1 cellular context compared by ENCODE assay signal in the genomic region with DNA sequence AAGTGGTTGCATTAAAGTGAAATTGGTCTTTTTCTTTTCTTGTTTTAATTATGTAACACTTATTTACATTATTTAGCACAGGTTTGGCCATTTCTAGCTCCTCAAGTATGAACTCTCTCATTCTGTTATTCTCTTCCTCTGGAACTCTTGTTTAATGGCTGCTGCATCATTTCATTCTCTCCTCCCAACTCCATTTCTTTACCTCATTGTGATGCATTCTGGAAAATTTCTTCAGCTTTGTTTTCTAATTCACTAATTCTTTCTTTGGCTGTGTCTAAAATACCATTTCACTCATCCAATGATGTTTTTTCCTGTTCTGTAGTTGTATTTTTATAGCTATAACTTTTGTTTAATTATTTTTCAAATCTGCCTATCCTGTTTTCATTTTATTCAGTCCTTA.
TF ChIP-seq lines count a peak whose summit lies in the region.

No MANE protein-coding gene starts in this region.

TF ChIP-seq in HepG2, 621 proteins besides CTCF, POLR2A, EP300 and RAD21:
- TF ChIP-seq ZFP82 (CRISPR knock-in tag; IDR thresholded peaks at IDR 0.05; ENCODE audit: borderline replicate concordance), result 0 out of 2 replicates have a peak, but pooled peaks have one; percentile 61
- no peak for TF ChIP-seq ZNF816 (CRISPR knock-in tag; IDR thresholded peaks at IDR 0.05; ENCODE audit: borderline replicate concordance)
